Comparison of ENCODE assay signal across 11 cellular contexts in genomic region chr7:33886100-33886623, GRCh38. TPM values are rescaled to one million over a fixed set of nuclear protein-coding genes. Genes with fewer than 3 reads are reported as not detected.
A peak's percentile ranks its signal among the peaks of the same experiment; 100 is the strongest.
DNase-seq lines count a peak whose midpoint lies in the region; ATAC-seq and TF ChIP-seq lines count a peak whose summit lies in the region.
"Had no signal": no experiment of that assay in that cellular context is flagged by ENCODE, and none has a peak within 500 bp of the region (broad histone marks: within the 10 kb centered on the region; RNA-seq: fewer than 3 reads in every experiment).

No MANE protein-coding gene starts in this region.

- H3K36me3 ChIP-seq in SJCRH30 (no peaks in the 10 kb centered on the region), hepatocyte (replicated peaks; ENCODE audit: insufficient read depth, low read depth) (no peaks in the 10 kb centered on the region)
- H3K36me3 ChIP-seq: upper lobe of left lung had no signal

- H3K4me3 ChIP-seq in SJCRH30 (no peak overlapping the region), hepatocyte (no peak overlapping the region)
- H3K4me3 ChIP-seq: upper lobe of left lung had no signal

- H3K4me1 Mint-ChIP-seq in activated T-cell treated with anti-CD3 and anti-CD28 coated beads, Interleukin-2, amount 50 U/mL, for 24 hours (ENCODE audit: low read depth) = no peaks in the 10 kb centered on the region

- H3K27me3 Mint-ChIP-seq in activated T-cell treated with anti-CD3 and anti-CD28 coated beads, Interleukin-2, amount 50 U/mL, for 24 hours = peaks cover 11% of the 10 kb centered on the region

- H3K4me1 ChIP-seq in SJCRH30 (peaks cover 11% of the 10 kb centered on the region), hepatocyte (ENCODE audit: insufficient read depth) (no peaks in the 10 kb centered on the region)
- H3K4me1 ChIP-seq: upper lobe of left lung had no signal

- H3K27ac ChIP-seq in C4-2B (no peak overlapping the region), SJCRH30 (no peak overlapping the region), hepatocyte (no peak overlapping the region)
- H3K27ac ChIP-seq: upper lobe of left lung had no signal

- 0 out of 2 replicates have a peak, but pooled peaks cover 3% of the 10 kb centered on the region for H3K9me3 ChIP-seq in SJCRH30 (replicated peaks)
- H3K9me3 ChIP-seq in hepatocyte (ENCODE audit: low read depth) = no peaks in the 10 kb centered on the region
- H3K9me3 ChIP-seq: upper lobe of left lung had no signal

- H3K4me3 Mint-ChIP-seq in activated T-cell treated with anti-CD3 and anti-CD28 coated beads, Interleukin-2, amount 50 U/mL, for 24 hours = no peak overlapping the region
- H3K4me3 Mint-ChIP-seq: natural killer cell treated with Interleukin-12 subunit alpha and Interleukin-12 subunit beta and Interleukin-15 and Interleukin-18, amount 100 ng/mL, for 72 hours had no signal

- no peak overlapping the region for H3K27ac Mint-ChIP-seq in activated T-cell treated with anti-CD3 and anti-CD28 coated beads, Interleukin-2, amount 50 U/mL, for 24 hours
- H3K27ac Mint-ChIP-seq: natural killer cell treated with Interleukin-12 subunit alpha and Interleukin-12 subunit beta and Interleukin-15 and Interleukin-18, amount 100 ng/mL, for 72 hours had no signal

- ATAC-seq in HG02870 (IDR thresholded peaks at IDR 0.05; ENCODE audit: unreplicated experiment) = no peak
- ATAC-seq in HG02981 (IDR thresholded peaks at IDR 0.05; ENCODE audit: unreplicated experiment) = no peak
- ATAC-seq: natural killer cell treated with Interleukin-12 subunit alpha and Interleukin-12 subunit beta and Interleukin-15 and Interleukin-18, amount 100 ng/mL, for 72 hours had no signal

- TF ChIP-seq CTCF in C4-2B (conservative IDR thresholded peaks at IDR 0.05) (peak; percentile 1; the same call in 1 of the 2 replicates), hepatocyte (IDR thresholded peaks at IDR 0.05; ENCODE audit: poor library complexity) (peak; percentile 24)

- WGBS in hepatocyte (ENCODE audit: low lambda C conversion rate, missing lambda C conversion rate) = 45% methylated on average over 6 of the region's 6 CpGs

- H3K36me3 Mint-ChIP-seq in activated T-cell treated with anti-CD3 and anti-CD28 coated beads, Interleukin-2, amount 50 U/mL, for 24 hours (ENCODE audit: low read depth) = no peaks in the 10 kb centered on the region
- H3K36me3 Mint-ChIP-seq: natural killer cell treated with Interleukin-12 subunit alpha and Interleukin-12 subunit beta and Interleukin-15 and Interleukin-18, amount 100 ng/mL, for 72 hours had no signal

- peak; percentile 55 for DNase-seq in HCEC 1CT
- peak; percentile 30 to 52 for DNase-seq in SJCRH30
- DNase-seq in hepatocyte (ENCODE audit: low spot score) = peak; percentile 26
- no peak for DNase-seq in activated T-cell treated with anti-CD3 and anti-CD28 coated beads, Interleukin-2, amount 50 U/mL, for 24 hours
- no peak for DNase-seq in activated effector memory CD4-positive, alpha-beta T cell treated with Interleukin-2 at 50 U/mL for 16 hours
- DNase-seq: stimulated activated CD4-positive, alpha-beta T cell treated with anti-CD3 and anti-CD28 coated beads, Interleukin-4, amount 100 ng/mL, for 4 hours had no signal

- no peaks in the 10 kb centered on the region for H4K20me1 ChIP-seq in hepatocyte (ENCODE audit: insufficient read depth, poor library complexity, severe bottlenecking)

- H3K4me2 ChIP-seq in hepatocyte = no peak overlapping the region

- H3K27me3 ChIP-seq in SJCRH30 (no peaks in the 10 kb centered on the region), hepatocyte (peaks cover under 1% of the 10 kb centered on the region)
- H3K27me3 ChIP-seq: upper lobe of left lung had no signal

- H3K9me3 Mint-ChIP-seq in activated T-cell treated with anti-CD3 and anti-CD28 coated beads, Interleukin-2, amount 50 U/mL, for 24 hours = no peaks in the 10 kb centered on the region
- H3K9me3 Mint-ChIP-seq: natural killer cell treated with Interleukin-12 subunit alpha and Interleukin-12 subunit beta and Interleukin-15 and Interleukin-18, amount 100 ng/mL, for 72 hours had no signal

- H3K9me2 ChIP-seq in hepatocyte (replicated peaks; ENCODE audit: insufficient read depth) = no peaks in the 10 kb centered on the region

- no peak overlapping the region for H2AFZ ChIP-seq in hepatocyte

- no peaks in the 10 kb centered on the region for H3K79me2 ChIP-seq in hepatocyte

RNA-seq across cellular contexts. Expression of gene BMPER, which starts 19.2 kb away (rescaled TPM):
- total RNA-seq in SJCRH30 (2014; rRNA removed; shearing (Covaris generic)) = 0.47 and 0.71 TPM in 2 replicates
- total RNA-seq in hepatocyte = 3.8 and 6.3 TPM in 2 replicates
- polyA plus RNA-seq in hepatocyte = 4.4 and 4.5 TPM in 2 replicates

Comparison
In these comparisons a context has a peak if more than half of its experiments do, and no peak if none do; other contexts are left out.
1. DNase-seq: peak in HCEC 1CT (single experiment), SJCRH30 (2 of 2) and hepatocyte (single experiment); none in activated T-cell treated with anti-CD3 and anti-CD28 coated beads, Interleukin-2, amount 50 U/mL, for 24 hours (single experiment) and activated effector memory CD4-positive, alpha-beta T cell treated with Interleukin-2 at 50 U/mL for 16 hours (single experiment).